Comparison of ENCODE assay signal across 20 cellular contexts in the genomic region with DNA sequence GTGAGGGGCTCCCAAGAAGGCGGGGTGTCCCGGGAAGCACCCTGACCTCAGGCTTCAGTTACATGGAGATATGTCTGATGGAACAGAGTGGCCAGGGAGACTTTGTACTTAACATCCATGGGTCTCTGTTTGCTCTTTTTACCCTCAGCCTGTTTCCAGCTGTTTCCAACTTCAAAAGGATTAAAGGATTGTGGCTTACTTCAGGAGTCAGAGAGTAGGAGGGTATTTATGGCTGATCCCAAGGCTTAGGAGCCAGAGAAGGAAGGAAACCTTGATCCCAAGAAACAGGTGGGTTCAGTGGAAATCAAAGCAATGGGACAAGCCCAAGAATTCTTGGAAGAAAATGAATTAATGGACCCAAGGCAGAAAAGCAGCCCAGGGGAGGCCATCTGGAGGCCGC.
"Had no signal": no experiment of that assay in that cellular context is flagged by ENCODE, and none has a peak within 500 bp of the region (broad histone marks: within the 10 kb centered on the region; RNA-seq: fewer than 3 reads in every experiment).

No MANE protein-coding gene starts in this region.

- H3K4me1 Mint-ChIP-seq: activated CD4-positive, alpha-beta memory T cell treated with anti-CD3 and anti-CD28 coated beads, Interleukin-2, amount 10 ng/mL, durations not matched to agents 7 days and 5 days; activated CD8-positive, alpha-beta memory T cell treated with anti-CD3 and anti-CD28 coated beads, Interleukin-2, amount 10 ng/mL, durations not matched to agents 7 days and 5 days; activated T-helper 17 cell treated with anti-CD3 and anti-CD28 coated beads, Interleukin-2, amount 50 U/mL, for 72 hours had no signal

- H3K9ac ChIP-seq: SK-N-SH had no signal

- DNase-seq: activated B cell treated with CpG ODN at 0.5 μM for 24 hours; activated CD4-positive, alpha-beta memory T cell treated with anti-CD3 and anti-CD28 coated beads, Interleukin-2, amount 10 ng/mL, durations not matched to agents 7 days and 5 days; activated CD4-positive, alpha-beta T cell treated with anti-CD3 and anti-CD28 coated beads for 4 hours; activated CD8-positive, alpha-beta memory T cell treated with anti-CD3 and anti-CD28 coated beads, Interleukin-2, amount 10 ng/mL, durations not matched to agents 7 days and 5 days; activated naive CD4-positive, alpha-beta T cell treated with anti-CD3 and anti-CD28 coated beads for 36 hours; aorta; cerebellar nuclear complex; cortex of kidney; left cardiac atrium; naive thymus-derived CD4-positive, alpha-beta T cell; pancreas; sigmoid colon; SK-N-SH; stimulated activated naive B cell treated with anti-CD40 and anti-IgM and Interleukin-4, amounts not matched to agents 10 μg/mL and 1 μg/mL and 100 μg/mL, for 72 hours had no signal

- H3K4me1 ChIP-seq: breast epithelium, pancreas had no signal

- H3K4me2 ChIP-seq: SK-N-SH had no signal

- H3K9me3 Mint-ChIP-seq: activated B cell treated with CpG ODN at 0.5 μM for 24 hours; activated CD4-positive, alpha-beta memory T cell treated with anti-CD3 and anti-CD28 coated beads, Interleukin-2, amount 10 ng/mL, durations not matched to agents 7 days and 5 days; activated naive CD4-positive, alpha-beta T cell treated with anti-CD3 and anti-CD28 coated beads for 36 hours; activated T-helper 17 cell treated with anti-CD3 and anti-CD28 coated beads, Interleukin-2, amount 50 U/mL, for 72 hours; T-helper 2 cell treated with Interferon-gamma antibody and Interleukin-4, amounts not matched to agents 5 μg/mL and 100 μg/mL, for 36 hours had no signal

- H3K36me3 ChIP-seq: breast epithelium, pancreas, sigmoid colon, tibial nerve had no signal

- H3K9me3 ChIP-seq: breast epithelium, pancreas, sigmoid colon, SK-N-SH, tibial nerve had no signal

- H3K27me3 ChIP-seq: breast epithelium, pancreas, sigmoid colon, tibial nerve had no signal

- H3K36me3 Mint-ChIP-seq: activated CD8-positive, alpha-beta memory T cell treated with anti-CD3 and anti-CD28 coated beads, Interleukin-2, amount 10 ng/mL, durations not matched to agents 7 days and 5 days; naive thymus-derived CD4-positive, alpha-beta T cell; stimulated activated naive B cell treated with anti-CD40 and anti-IgM and Interleukin-4, amounts not matched to agents 10 μg/mL and 1 μg/mL and 100 μg/mL, for 72 hours had no signal

- ATAC-seq: activated CD8-positive, alpha-beta memory T cell treated with anti-CD3 and anti-CD28 coated beads, Interleukin-2, amount 10 ng/mL, durations not matched to agents 7 days and 5 days; activated T-helper 17 cell treated with anti-CD3 and anti-CD28 coated beads, Interleukin-2, amount 50 U/mL, for 72 hours; esophagus mucosa; naive thymus-derived CD4-positive, alpha-beta T cell; pancreas; stimulated activated naive B cell treated with anti-CD40 and anti-IgM and Interleukin-4, amounts not matched to agents 10 μg/mL and 1 μg/mL and 100 μg/mL, for 72 hours had no signal

- H3K27ac Mint-ChIP-seq: activated B cell treated with CpG ODN at 0.5 μM for 24 hours; activated CD4-positive, alpha-beta memory T cell treated with anti-CD3 and anti-CD28 coated beads, Interleukin-2, amount 10 ng/mL, durations not matched to agents 7 days and 5 days; activated CD8-positive, alpha-beta memory T cell treated with anti-CD3 and anti-CD28 coated beads, Interleukin-2, amount 10 ng/mL, durations not matched to agents 7 days and 5 days; activated naive CD4-positive, alpha-beta T cell treated with anti-CD3 and anti-CD28 coated beads for 36 hours; activated T-helper 17 cell treated with anti-CD3 and anti-CD28 coated beads, Interleukin-2, amount 50 U/mL, for 72 hours; naive thymus-derived CD4-positive, alpha-beta T cell; stimulated activated naive B cell treated with anti-CD40 and anti-IgM and Interleukin-4, amounts not matched to agents 10 μg/mL and 1 μg/mL and 100 μg/mL, for 72 hours; T-helper 2 cell treated with Interferon-gamma antibody and Interleukin-4, amounts not matched to agents 5 μg/mL and 100 μg/mL, for 36 hours had no signal

- H3K4me3 ChIP-seq: breast epithelium, lung, pancreas, sigmoid colon, tibial nerve had no signal

- H3K27ac ChIP-seq: breast epithelium, pancreas, sigmoid colon had no signal

- H3K4me3 Mint-ChIP-seq: activated B cell treated with CpG ODN at 0.5 μM for 24 hours; activated CD4-positive, alpha-beta memory T cell treated with anti-CD3 and anti-CD28 coated beads, Interleukin-2, amount 10 ng/mL, durations not matched to agents 7 days and 5 days; activated CD8-positive, alpha-beta memory T cell treated with anti-CD3 and anti-CD28 coated beads, Interleukin-2, amount 10 ng/mL, durations not matched to agents 7 days and 5 days; activated naive CD4-positive, alpha-beta T cell treated with anti-CD3 and anti-CD28 coated beads for 36 hours; activated T-helper 17 cell treated with anti-CD3 and anti-CD28 coated beads, Interleukin-2, amount 50 U/mL, for 72 hours; naive thymus-derived CD4-positive, alpha-beta T cell; stimulated activated naive B cell treated with anti-CD40 and anti-IgM and Interleukin-4, amounts not matched to agents 10 μg/mL and 1 μg/mL and 100 μg/mL, for 72 hours; T-helper 2 cell treated with Interferon-gamma antibody and Interleukin-4, amounts not matched to agents 5 μg/mL and 100 μg/mL, for 36 hours had no signal
